ENCODE assay signal across 1 cellular context in genomic region chr17:80425835-80426426, GRCh38.
TF ChIP-seq lines count a peak whose summit lies in the region.

No MANE protein-coding gene starts in this region.

TF ChIP-seq in GM12878, 131 proteins besides CTCF, POLR2A, EP300 and RAD21 (continued from another document):
- TF ChIP-seq ATF7 (IDR thresholded peaks at IDR 0.05; ENCODE audit: low read depth) (no peak), POU2F2 (IDR thresholded peaks at IDR 0.05; ENCODE audit: borderline replicate concordance, low read depth, low read length) (no peak), RCOR1 (conservative IDR thresholded peaks at IDR 0.05; ENCODE audit: low read depth, low read length) (no peak), DPF2 (IDR thresholded peaks at IDR 0.05) (no peak), MEF2A (IDR thresholded peaks at IDR 0.05; ENCODE audit: insufficient read depth, low read depth, low read length) (no peak), CHD4 (IDR thresholded peaks at IDR 0.05) (no peak), WRNIP1 (IDR thresholded peaks at IDR 0.05; ENCODE audit: borderline replicate concordance, low read depth, low read length) (no peak), ASH2L (IDR thresholded peaks at IDR 0.05; ENCODE audit: borderline replicate concordance, low read depth) (no peak), NR2C2 (IDR thresholded peaks at IDR 0.05; ENCODE audit: borderline replicate concordance, control insufficient read depth, insufficient read length, low read depth) (no peak)
